10 cellular contexts compared by ENCODE assay signal in the genomic region with DNA sequence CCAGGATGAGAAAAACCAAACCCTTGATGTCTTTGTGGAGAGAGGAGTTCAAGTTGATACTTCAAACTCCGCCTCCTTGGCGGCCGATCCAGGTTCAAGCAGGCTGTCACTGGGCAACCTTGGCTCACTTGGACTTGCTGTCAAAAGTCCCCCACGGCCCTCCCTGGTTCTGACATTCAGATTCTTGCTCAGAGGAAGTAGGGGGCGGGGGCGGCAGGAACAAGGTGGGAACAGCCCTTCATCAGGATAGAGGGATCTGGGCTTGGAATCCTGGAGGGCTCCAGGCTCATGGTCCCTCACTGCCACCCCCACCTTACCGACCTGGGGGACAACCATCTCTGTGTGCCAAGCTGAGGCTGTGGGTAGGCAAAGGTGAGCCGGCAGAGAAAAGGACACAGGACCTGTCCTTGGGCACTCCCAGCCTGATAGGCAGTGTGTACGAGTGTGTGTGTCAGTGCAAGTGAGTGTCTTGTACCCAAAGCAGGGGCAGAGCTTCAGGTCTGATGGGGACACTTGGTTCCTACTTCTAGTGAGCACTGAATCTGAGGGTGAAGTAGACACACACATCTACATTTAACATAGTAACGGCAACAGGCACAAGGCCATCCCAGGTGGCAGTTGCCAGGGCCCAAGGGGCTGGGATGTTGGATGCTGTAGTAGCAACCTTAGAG. TPM values are rescaled to one million over a fixed set of nuclear protein-coding genes. Genes with fewer than 3 reads are reported as not detected.
DNase-seq lines count a peak whose midpoint lies in the region; ATAC-seq and TF ChIP-seq lines count a peak whose summit lies in the region.
"Had no signal": no experiment of that assay in that cellular context is flagged by ENCODE, and none has a peak within 500 bp of the region (broad histone marks: within the 10 kb centered on the region; RNA-seq: fewer than 3 reads in every experiment).

No MANE protein-coding gene starts in this region.

- H3K9me3 ChIP-seq in liver (ENCODE audit: control insufficient read depth in 4 of 4, low read length in 3 of 4) = no peaks in the 10 kb centered on the region
- H3K9me3 ChIP-seq in stomach smooth muscle (ENCODE audit: control insufficient read depth in 2 of 2, low read length in 2 of 2) = no peaks in the 10 kb centered on the region

- DNase-seq in activated CD4-positive, alpha-beta T cell treated with anti-CD3 and anti-CD28 coated beads for 4 hours = peak; percentile 33 to 41
- no peak for DNase-seq in activated CD4-positive, alpha-beta T cell treated with anti-CD3 and anti-CD28 coated beads for 1 hour
- DNase-seq in activated CD8-positive, alpha-beta memory T cell treated with anti-CD3 and anti-CD28 coated beads, Interleukin-2, amount 50 U/mL, for 48 hours = peak; percentile 84
- DNase-seq: NCI-H1092, WERI-Rb-1 had no signal

- H3K4me1 ChIP-seq in liver (ENCODE audit: control insufficient read depth in 4 of 4, insufficient read depth in 4 of 4, low read length in 3 of 4) (peaks cover 0 to 3% (median 0%) of the 10 kb centered on the region in 4 donors), stomach smooth muscle (ENCODE audit: control insufficient read depth, insufficient read depth, low read length) (peaks cover 20% of the 10 kb centered on the region)

- WGBS in liver = 64% methylated on average over 10 of the region's 10 CpGs

- no peaks in the 10 kb centered on the region for H3K36me3 ChIP-seq in liver (ENCODE audit: control insufficient read depth in 4 of 4, insufficient read depth in 3 of 4, low read depth in 1 of 4, low read length in 3 of 4)
- H3K36me3 ChIP-seq in stomach smooth muscle (ENCODE audit: control insufficient read depth in 2 of 2, insufficient read depth in 2 of 2, low read length in 2 of 2) = no peaks in the 10 kb centered on the region
- H3K36me3 ChIP-seq: WERI-Rb-1 had no signal

- no peak for TF ChIP-seq RAD21 in liver (IDR thresholded peaks at IDR 0.05)

- ATAC-seq in GM21723 (IDR thresholded peaks at IDR 0.05; ENCODE audit: unreplicated experiment) (no peak), HG03095 (IDR thresholded peaks at IDR 0.05; ENCODE audit: unreplicated experiment) (no peak), HG02678 (IDR thresholded peaks at IDR 0.05; ENCODE audit: unreplicated experiment) (no peak)

- no peaks in the 10 kb centered on the region for H3K27me3 ChIP-seq in liver (ENCODE audit: control insufficient read depth in 4 of 4, insufficient read depth in 4 of 4, low read length in 3 of 4)
- peaks cover 5% of the 10 kb centered on the region in 2 donors for H3K27me3 ChIP-seq in stomach smooth muscle (ENCODE audit: control insufficient read depth in 1 of 2, insufficient read depth in 2 of 2, low read length in 2 of 2)

- H3K9ac ChIP-seq in liver (ENCODE audit: low read depth in 1 of 2, low read length in 2 of 2) (peak overlapping the region; percentile 32 to 48), stomach smooth muscle (ENCODE audit: low read length in 2 of 2) (no peak overlapping the region)

- TF ChIP-seq CTCF in liver (IDR thresholded peaks at IDR 0.05; ENCODE audit: low read depth, low read length, missing input control) = no peak

- no peak overlapping the region for H3K4me3 ChIP-seq in liver (ENCODE audit: low read depth in 1 of 3, low read length in 3 of 3)
- H3K4me3 ChIP-seq in stomach smooth muscle (ENCODE audit: low read length in 2 of 2) = no peak overlapping the region

- H3K27ac ChIP-seq in liver (ENCODE audit: low read depth in 1 of 2, low read length in 2 of 2) = peak overlapping the region; percentile 69 to 85
- peak overlapping the region; percentile 24 for H3K27ac ChIP-seq in stomach smooth muscle (ENCODE audit: low read length)
- H3K27ac ChIP-seq: WERI-Rb-1 had no signal

TF ChIP-seq in liver, 16 proteins besides CTCF, POLR2A, EP300 and RAD21:
- TF ChIP-seq YY1 (IDR thresholded peaks at IDR 0.05) (no peak), HNF4G (IDR thresholded peaks at IDR 0.05) (no peak), RXRA (IDR thresholded peaks at IDR 0.05) (no peak), JUND (IDR thresholded peaks at IDR 0.05) (no peak), FOXA2 (IDR thresholded peaks at IDR 0.05) (no peak), HNF4A (conservative IDR thresholded peaks at IDR 0.05) (no peak), FOXA1 (IDR thresholded peaks at IDR 0.05) (no peak), GABPA (IDR thresholded peaks at IDR 0.05 in 1 of 2, conservative IDR thresholded peaks at IDR 0.05 in 1 of 2) (no peak), TAF1 (conservative IDR thresholded peaks at IDR 0.05) (no peak), NR2F2 (IDR thresholded peaks at IDR 0.05) (no peak), SP1 (IDR thresholded peaks at IDR 0.05) (no peak)
- TF ChIP-seq, protein P1, sequence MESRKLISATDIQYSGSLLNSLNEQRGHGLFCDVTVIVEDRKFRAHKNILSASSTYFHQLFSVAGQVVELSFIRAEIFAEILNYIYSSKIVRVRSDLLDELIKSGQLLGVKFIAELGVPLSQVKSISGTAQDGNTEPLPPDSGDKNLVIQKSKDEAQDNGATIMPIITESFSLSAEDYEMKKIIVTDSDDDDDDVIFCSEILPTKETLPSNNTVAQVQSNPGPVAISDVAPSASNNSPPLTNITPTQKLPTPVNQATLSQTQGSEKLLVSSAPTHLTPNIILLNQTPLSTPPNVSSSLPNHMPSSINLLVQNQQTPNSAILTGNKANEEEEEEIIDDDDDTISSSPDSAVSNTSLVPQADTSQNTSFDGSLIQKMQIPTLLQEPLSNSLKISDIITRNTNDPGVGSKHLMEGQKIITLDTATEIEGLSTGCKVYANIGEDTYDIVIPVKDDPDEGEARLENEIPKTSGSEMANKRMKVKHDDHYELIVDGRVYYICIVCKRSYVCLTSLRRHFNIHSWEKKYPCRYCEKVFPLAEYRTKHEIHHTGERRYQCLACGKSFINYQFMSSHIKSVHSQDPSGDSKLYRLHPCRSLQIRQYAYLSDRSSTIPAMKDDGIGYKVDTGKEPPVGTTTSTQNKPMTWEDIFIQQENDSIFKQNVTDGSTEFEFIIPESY (IDR thresholded peaks at IDR 0.05) = no peak
- TF ChIP-seq, protein P2, sequence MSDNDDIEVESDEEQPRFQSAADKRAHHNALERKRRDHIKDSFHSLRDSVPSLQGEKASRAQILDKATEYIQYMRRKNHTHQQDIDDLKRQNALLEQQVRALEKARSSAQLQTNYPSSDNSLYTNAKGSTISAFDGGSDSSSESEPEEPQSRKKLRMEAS (IDR thresholded peaks at IDR 0.05) = no peak
- TF ChIP-seq, protein P3, sequence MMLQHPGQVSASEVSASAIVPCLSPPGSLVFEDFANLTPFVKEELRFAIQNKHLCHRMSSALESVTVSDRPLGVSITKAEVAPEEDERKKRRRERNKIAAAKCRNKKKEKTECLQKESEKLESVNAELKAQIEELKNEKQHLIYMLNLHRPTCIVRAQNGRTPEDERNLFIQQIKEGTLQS (IDR thresholded peaks at IDR 0.05) = no peak

RNA-seq across cellular contexts. Expression of a gene that starts 6.6 kb away (rescaled TPM):
- total RNA-seq in liver = 1 to 10 TPM; 2.0 to 4.6 TPM
- polyA plus RNA-seq in liver = 1 to 10 TPM; 1.5 to 3.1 TPM

RNA-seq across cellular contexts. Expression of a gene that starts 16.8 kb away (rescaled TPM):
- total RNA-seq in liver = 10 to 100 TPM; 23.3 to 48.1 TPM
- 10 to 100 TPM; 32.8 to 59.1 TPM for polyA plus RNA-seq in liver

RNA-seq across cellular contexts. Expression of a gene that starts 54.5 kb away (rescaled TPM):
- 100 to 1,000 TPM in 1 of 2 donors, under 1 TPM in 1; 0.17 to 221 TPM for total RNA-seq in liver
- polyA plus RNA-seq in liver = under 1 TPM; 0.14 to 0.87 TPM

Comparison
In these comparisons a context has a peak if more than half of its experiments do, and no peak if none do; other contexts are left out.
1. H3K9ac ChIP-seq: peak in liver (2 of 2); none in stomach smooth muscle (0 of 2).